8 cellular contexts compared by ENCODE assay signal in the genomic region with DNA sequence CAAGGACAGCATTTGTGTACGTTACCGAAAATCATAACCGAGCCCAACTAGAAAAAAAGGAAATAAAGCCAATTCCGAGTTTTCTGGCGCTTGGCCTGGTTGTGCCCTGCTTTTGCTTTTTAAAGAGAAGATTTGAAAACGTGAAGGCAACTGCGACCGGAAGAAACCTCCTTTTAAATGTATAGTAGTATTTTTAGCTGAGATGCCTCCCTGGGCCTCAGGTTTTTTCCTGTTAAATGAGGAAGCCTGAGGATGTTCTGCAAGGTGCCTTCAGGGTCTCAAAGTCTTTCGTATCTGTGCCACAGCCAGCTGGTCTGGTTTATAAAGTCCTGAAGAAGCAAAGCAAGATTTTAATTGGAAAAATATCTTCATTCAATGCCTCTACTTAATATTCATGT. TPM values are rescaled to one million over a fixed set of nuclear protein-coding genes. Genes with fewer than 3 reads are reported as not detected.
DNase-seq lines count a peak whose midpoint lies in the region; ATAC-seq and TF ChIP-seq lines count a peak whose summit lies in the region.

No MANE protein-coding gene starts in this region.

- H3K4me3 ChIP-seq in A673 (ENCODE audit: low read depth, low read length, poor library complexity, severe bottlenecking) (peak overlapping the region; percentile 85), iPS-15b (ENCODE audit: low read depth, low read length) (peak overlapping the region; percentile 87), stomach (peak overlapping the region; percentile 74 to 82 (median 78))

- H3K9me3 ChIP-seq in A673 (ENCODE audit: low read depth, low read length, poor library complexity, severe bottlenecking) (no peaks in the 10 kb centered on the region), iPS-15b (ENCODE audit: control insufficient read depth, insufficient read depth, low read length) (no peaks in the 10 kb centered on the region), stomach (no peaks in the 10 kb centered on the region)

- H3K4me3 Mint-ChIP-seq in activated B cell treated with CpG ODN at 0.5 μM for 24 hours, result peak overlapping the region; percentile 98

- intact Hi-C loops in A673 (cut with micrococcal nuclease; ENCODE audit: unreplicated experiment), result no loop called here
- intact Hi-C loops in activated B cell treated with CpG ODN at 0.5 μM for 24 hours (cut with micrococcal nuclease), result loop anchor here (1.0 to 10.0 kb wide), 10 partner anchors 9 to 932 kb away; partner anchors contain the start of genes HS2ST1, LMO4, SELENOF and SH3GLB1
- intact Hi-C loops in stomach (cut with DNase I; ENCODE audit: low total_unique reads), result no loop called here

- WGBS in stomach, 5 donors, result 1 to 5% (median 2%) methylated on average over 9 of the region's 9 CpGs

- no peaks in the 10 kb centered on the region for H3K9me3 Mint-ChIP-seq in activated B cell treated with CpG ODN at 0.5 μM for 24 hours

- no peak for TF ChIP-seq CTCF in A673 (conservative IDR thresholded peaks at IDR 0.05; ENCODE audit: low read depth, low read length)
- TF ChIP-seq CTCF in activated B cell treated with CpG ODN at 0.5 μM for 24 hours (IDR thresholded peaks at IDR 0.05), result no peak
- TF ChIP-seq CTCF in stomach (IDR thresholded peaks at IDR 0.05), result no peak

- H3K36me3 ChIP-seq in A673 (ENCODE audit: insufficient read depth, low read length, poor library complexity, severe bottlenecking), result no peaks in the 10 kb centered on the region
- H3K36me3 ChIP-seq in iPS-15b (ENCODE audit: control insufficient read depth, insufficient read depth, low read length), result no peaks in the 10 kb centered on the region
- H3K36me3 ChIP-seq in stomach, result no peaks in the 10 kb centered on the region

- no peak for DNase-seq in A673 (ENCODE audit: low spot score)
- no peak for DNase-seq in activated B cell treated with CpG ODN at 0.5 μM for 24 hours
- no peak for DNase-seq in stomach
- no peak for DNase-seq in globus pallidus (ENCODE audit: low spot score)
- DNase-seq in T1000 (lab: John Stamatoyannopoulos, UW), result no peak

- no peak for TF ChIP-seq EP300 in stomach (IDR thresholded peaks at IDR 0.05)

- CTCF ChIA-PET in A673 (lab: Charles Lee) (no interaction called here), activated B cell treated with CpG ODN at 0.5 μM for 24 hours (lab: Charles Lee) (interaction anchor here (0.9 to 1.6 kb wide), 9 partner anchors 9 to 309 kb away, joined by 3 to 6 read pairs (median 3); partner anchors contain the start of gene SH3GLB1)

- peaks cover 39% of the 10 kb centered on the region for H3K4me1 Mint-ChIP-seq in activated B cell treated with CpG ODN at 0.5 μM for 24 hours

- ATAC-seq in GM18873 (IDR thresholded peaks at IDR 0.05; ENCODE audit: low FRiP score, unreplicated experiment), result peak; percentile 16
- ATAC-seq in HG03135 (IDR thresholded peaks at IDR 0.05; ENCODE audit: unreplicated experiment), result peak; percentile 21
- peak; percentile 2 for ATAC-seq in activated B cell treated with CpG ODN at 0.5 μM for 24 hours (ENCODE audit: low read depth)

- TF ChIP-seq POLR2A in stomach (IDR thresholded peaks at IDR 0.05), result no peak

- peaks cover 5% of the 10 kb centered on the region for H3K36me3 Mint-ChIP-seq in activated B cell treated with CpG ODN at 0.5 μM for 24 hours (ENCODE audit: low read depth)

- peak overlapping the region; percentile 95 for H3K27ac Mint-ChIP-seq in activated B cell treated with CpG ODN at 0.5 μM for 24 hours

- H3K4me1 ChIP-seq in A673 (ENCODE audit: insufficient read depth, low read length, poor library complexity, severe bottlenecking), result peaks cover 9% of the 10 kb centered on the region
- no peaks in the 10 kb centered on the region for H3K4me1 ChIP-seq in iPS-15b (ENCODE audit: control insufficient read depth, insufficient read depth, low read length)
- H3K4me1 ChIP-seq in stomach, result peaks cover 0 to 31% (median 20%) of the 10 kb centered on the region in 4 donors

- H3K27me3 Mint-ChIP-seq in activated B cell treated with CpG ODN at 0.5 μM for 24 hours, result no peaks in the 10 kb centered on the region

- H3K9ac ChIP-seq in iPS-15b (ENCODE audit: low read depth, low read length), result no peak overlapping the region

- POLR2A ChIA-PET in A673 (lab: Charles Lee; ENCODE audit: low non-redundant PET) (no interaction called here), activated B cell treated with CpG ODN at 0.5 μM for 24 hours (lab: Charles Lee) (interaction anchor here (0.7 to 2.1 kb wide), 4 partner anchors 78 to 931 kb away, joined by 3 to 34 read pairs (median 5); partner anchors contain the start of genes HS2ST1, SELENOF and SH3GLB1)

- H3K27me3 ChIP-seq in A673 (replicated peaks; ENCODE audit: insufficient read depth, low read depth, low read length, poor library complexity), result no peaks in the 10 kb centered on the region
- no peaks in the 10 kb centered on the region for H3K27me3 ChIP-seq in iPS-15b (ENCODE audit: control insufficient read depth, insufficient read depth, low read length)
- H3K27me3 ChIP-seq in stomach, result no peaks in the 10 kb centered on the region

- no TSS peak for BruUV-seq in A673 (replicated peaks; lab: Mats Ljungman, UMichigan)

- H3K27ac ChIP-seq in A673 (ENCODE audit: low read depth, low read length, poor library complexity, severe bottlenecking) (peak overlapping the region; percentile 85), stomach (peak overlapping the region; percentile 27 to 85 (median 82))

RNA-seq across cellular contexts. Expression of gene ODF2L, which starts 0.4 kb away (rescaled TPM):
- 34.9 and 38.9 TPM in 2 replicates for total RNA-seq in A673 (2021)
- total RNA-seq in activated B cell treated with CpG ODN at 0.5 μM for 24 hours, result 28.2 and 36.1 TPM in 2 replicates
- 100 to 1,000 TPM in 2 of 5 donors, 10 to 100 TPM in 3; 38.8 to 159 (median 68.7) TPM for total RNA-seq in stomach
- polyA plus RNA-seq in stomach, result 10 to 100 TPM in 1 of 3 donors, 1 to 10 TPM in 2; 6.0 to 25.7 (median 7.2) TPM

RNA-seq across cellular contexts. Expression of gene CLCA2, which starts 27.5 kb away (rescaled TPM):
- total RNA-seq in A673 (2021), result not detected in 2 replicates
- not detected in 2 replicates for total RNA-seq in activated B cell treated with CpG ODN at 0.5 μM for 24 hours
- total RNA-seq in stomach, result 1 to 10 TPM in 1 of 5 donors, not detected in 4; 4.1 TPM
- polyA plus RNA-seq in stomach, result 10 to 100 TPM in 1 of 3 donors, not detected in 2; 34.8 TPM
